Comparison of ENCODE assay signal across 13 cellular contexts in genomic region chr1:110130113-110130591, GRCh38. TPM values are rescaled to one million over a fixed set of nuclear protein-coding genes. Genes with fewer than 3 reads are reported as not detected.
DNase-seq lines count a peak whose midpoint lies in the region; ATAC-seq and TF ChIP-seq lines count a peak whose summit lies in the region.
"Had no signal": no experiment of that assay in that cellular context is flagged by ENCODE, and none has a peak within 500 bp of the region (broad histone marks: within the 10 kb centered on the region; RNA-seq: fewer than 3 reads in every experiment).

No MANE protein-coding gene starts in this region.

- H4K5ac ChIP-seq in mesendoderm (ENCODE audit: low read length) = no peak overlapping the region

- no peaks in the 10 kb centered on the region for H3K79me2 ChIP-seq in mesendoderm (ENCODE audit: control insufficient read depth, insufficient read depth, low read length)

- no peak for TF ChIP-seq POLR2A in thyroid gland (IDR thresholded peaks at IDR 0.05)

- H3K4ac ChIP-seq in mesendoderm (ENCODE audit: low read depth, low read length) = no peak overlapping the region

- H3K23ac ChIP-seq in mesendoderm (ENCODE audit: low read length) = no peak overlapping the region

- no peak overlapping the region for H3K4me3 ChIP-seq in GM12875 (ENCODE audit: low read depth, low read length)
- no peak overlapping the region for H3K4me3 ChIP-seq in epithelial cell of proximal tubule (ENCODE audit: low read depth, low read length)
- no peak overlapping the region for H3K4me3 ChIP-seq in mesendoderm (ENCODE audit: low read length)
- no peak overlapping the region for H3K4me3 ChIP-seq in thyroid gland (replicated peaks in 1 of 3)

- H3K56ac ChIP-seq in mesendoderm (ENCODE audit: low read length) = peak overlapping the region; percentile 56

- intact Hi-C loops in thyroid gland (cut with DNase I) = no loop called here

- DNase-seq in epithelial cell of proximal tubule (ENCODE audit: low read depth) (no peak), mesendoderm (peak; percentile 59), thyroid gland (no peak)
- DNase-seq in stimulated activated effector memory CD8-positive, alpha-beta T cell treated with anti-CD3 and anti-CD28 coated beads, Interleukin-12 subunit alpha, Interleukin-12 subunit beta, amount 100 ng/mL, for 72 hours (ENCODE audit: low spot score in 2 of 2) = no peak
- DNase-seq: erythroblast; stimulated activated naive CD4-positive, alpha-beta T cell treated with Interleukin-2 at 50 U/mL for 16 hours had no signal

- H3K36me3 ChIP-seq in mesendoderm (ENCODE audit: control insufficient read depth, insufficient read depth, low read length) (no peaks in the 10 kb centered on the region), thyroid gland (no peaks in the 10 kb centered on the region)

- no peak overlapping the region for H3K9ac ChIP-seq in mesendoderm (ENCODE audit: low read length)

- no peaks in the 10 kb centered on the region for H3K4me1 ChIP-seq in mesendoderm (ENCODE audit: control insufficient read depth, low read depth, low read length)
- H3K4me1 ChIP-seq in thyroid gland = no peaks in the 10 kb centered on the region

- no peaks in the 10 kb centered on the region for H3K9me3 Mint-ChIP-seq in stimulated activated effector memory CD8-positive, alpha-beta T cell treated with anti-CD3 and anti-CD28 coated beads, Interleukin-12 subunit alpha, Interleukin-12 subunit beta, amount 100 ng/mL, for 72 hours
- H3K9me3 Mint-ChIP-seq: activated naive CD4-positive, alpha-beta T cell treated with anti-CD3 and anti-CD28 coated beads, Interleukin-2, amount 50 U/mL, for 24 hours had no signal

- no peak overlapping the region for H3K27ac ChIP-seq in 22Rv1
- no peak overlapping the region for H3K27ac ChIP-seq in mesendoderm (ENCODE audit: low read depth, low read length)
- no peak overlapping the region for H3K27ac ChIP-seq in thyroid gland
- H3K27ac ChIP-seq: RWPE1 had no signal

- H3K4me3 Mint-ChIP-seq in stimulated activated effector memory CD8-positive, alpha-beta T cell treated with anti-CD3 and anti-CD28 coated beads, Interleukin-12 subunit alpha, Interleukin-12 subunit beta, amount 100 ng/mL, for 72 hours = no peak overlapping the region
- H3K4me3 Mint-ChIP-seq: activated naive CD4-positive, alpha-beta T cell treated with anti-CD3 and anti-CD28 coated beads, Interleukin-2, amount 50 U/mL, for 24 hours had no signal

- no peaks in the 10 kb centered on the region for H3K79me1 ChIP-seq in mesendoderm (ENCODE audit: low read length)

- H2BK120ac ChIP-seq in mesendoderm (ENCODE audit: low read depth, low read length) = no peak overlapping the region

- H3K18ac ChIP-seq in mesendoderm (ENCODE audit: low read length) = no peak overlapping the region

- H3K9me3 ChIP-seq in thyroid gland = no peaks in the 10 kb centered on the region

- H4K8ac ChIP-seq in mesendoderm (ENCODE audit: low read depth, low read length) = no peak overlapping the region

- no peak overlapping the region for H2BK15ac ChIP-seq in mesendoderm (replicated peaks; ENCODE audit: low read depth)

- TF ChIP-seq CTCF in 22Rv1 (IDR thresholded peaks at IDR 0.05) (peak; percentile 40), GM12875 (IDR thresholded peaks at IDR 0.05; ENCODE audit: borderline replicate concordance, insufficient read depth, low read depth, low read length) (0 out of 2 replicates have a peak, but pooled peaks have one; percentile 6), epithelial cell of proximal tubule (conservative IDR thresholded peaks at IDR 0.05; ENCODE audit: low read depth, low read length) (peak; percentile 27), thyroid gland (IDR thresholded peaks at IDR 0.05) (peak in 1 of 6 experiments; percentile 21)

- no peak overlapping the region for H2AK5ac ChIP-seq in mesendoderm (ENCODE audit: low read length)

- no peak for ATAC-seq in GM18517 (IDR thresholded peaks at IDR 0.05; ENCODE audit: unreplicated experiment)
- no peak for ATAC-seq in stimulated activated effector memory CD8-positive, alpha-beta T cell treated with anti-CD3 and anti-CD28 coated beads, Interleukin-12 subunit alpha, Interleukin-12 subunit beta, amount 100 ng/mL, for 72 hours
- ATAC-seq in GM18868 (IDR thresholded peaks at IDR 0.05; ENCODE audit: unreplicated experiment) = no peak
- ATAC-seq: activated CD4-positive, CD25-positive, alpha-beta regulatory T cell treated with anti-CD3 and anti-CD28 coated beads, Interleukin-2, amount 50 U/mL, for 24 hours had no signal

- no peak overlapping the region for H3K4me2 ChIP-seq in mesendoderm (ENCODE audit: low read length)

- no peak overlapping the region for H3K27ac Mint-ChIP-seq in stimulated activated effector memory CD8-positive, alpha-beta T cell treated with anti-CD3 and anti-CD28 coated beads, Interleukin-12 subunit alpha, Interleukin-12 subunit beta, amount 100 ng/mL, for 72 hours
- H3K27ac Mint-ChIP-seq: activated naive CD4-positive, alpha-beta T cell treated with anti-CD3 and anti-CD28 coated beads, Interleukin-2, amount 50 U/mL, for 24 hours had no signal

- H2BK5ac ChIP-seq in mesendoderm (ENCODE audit: low read length) = no peak overlapping the region

- no peaks in the 10 kb centered on the region for H3K4me1 Mint-ChIP-seq in stimulated activated effector memory CD8-positive, alpha-beta T cell treated with anti-CD3 and anti-CD28 coated beads, Interleukin-12 subunit alpha, Interleukin-12 subunit beta, amount 100 ng/mL, for 72 hours
- H3K4me1 Mint-ChIP-seq: activated naive CD4-positive, alpha-beta T cell treated with anti-CD3 and anti-CD28 coated beads, Interleukin-2, amount 50 U/mL, for 24 hours had no signal

- H3K27me3 ChIP-seq in mesendoderm (ENCODE audit: insufficient read depth, low read length, poor library complexity) = peaks cover 1% of the 10 kb centered on the region
- peaks cover 5% of the 10 kb centered on the region for H3K27me3 ChIP-seq in thyroid gland

- H3K36me3 Mint-ChIP-seq in stimulated activated effector memory CD8-positive, alpha-beta T cell treated with anti-CD3 and anti-CD28 coated beads, Interleukin-12 subunit alpha, Interleukin-12 subunit beta, amount 100 ng/mL, for 72 hours = no peaks in the 10 kb centered on the region
- H3K36me3 Mint-ChIP-seq: activated naive CD4-positive, alpha-beta T cell treated with anti-CD3 and anti-CD28 coated beads, Interleukin-2, amount 50 U/mL, for 24 hours had no signal

- no CpG with 5 or more reads among the region's 31 CpGs for WGBS in mesendoderm (ENCODE audit: extremely low coverage, insufficient coverage, low lambda C conversion rate)
- WGBS in thyroid gland, 2 donors = 2 to 8% methylated on average over 10 to 21 of the region's 31 CpGs

RNA-seq across cellular contexts. Expression of gene UBL4B, which starts 17.9 kb away (rescaled TPM):
- total RNA-seq in epithelial cell of proximal tubule (not detected in 2 replicates), thyroid gland (under 1 TPM in 1 of 4 donors, not detected in 3; 0.27 TPM)
- 0.03 TPM for polyA plus RNA-seq in mesendoderm (2013, experiment 1 of 2)
- 0.04 TPM for polyA plus RNA-seq in mesendoderm (2013, experiment 2 of 2)

RNA-seq across cellular contexts. Expression of gene SLC6A17, which starts 20.1 kb away (rescaled TPM):
- total RNA-seq in epithelial cell of proximal tubule (0.35 and 0.43 TPM in 2 replicates), thyroid gland (under 1 TPM; under 0.01 to 0.49 (median 0.18) TPM)
- 1.6 TPM for polyA plus RNA-seq in mesendoderm (2013, experiment 1 of 2)
- polyA plus RNA-seq in mesendoderm (2013, experiment 2 of 2) = 1.6 TPM

RNA-seq across cellular contexts. Expression of gene ALX3, which starts 59.7 kb away (rescaled TPM):
- not detected in 2 replicates for total RNA-seq in epithelial cell of proximal tubule
- polyA plus RNA-seq in mesendoderm (2013, experiment 1 of 2) = 0.21 TPM
- 0.24 TPM for polyA plus RNA-seq in mesendoderm (2013, experiment 2 of 2)
- total RNA-seq in thyroid gland = not detected
